20 cellular contexts compared by ENCODE assay signal in genomic region chr16:3569851-3570250, GRCh38. TPM values are rescaled to one million over a fixed set of nuclear protein-coding genes. Genes with fewer than 3 reads are reported as not detected.
DNase-seq lines count a peak whose midpoint lies in the region; ATAC-seq and TF ChIP-seq lines count a peak whose summit lies in the region.
"Had no signal": no experiment of that assay in that cellular context is flagged by ENCODE, and none has a peak within 500 bp of the region (broad histone marks: within the 10 kb centered on the region; RNA-seq: fewer than 3 reads in every experiment).

No MANE protein-coding gene starts in this region.

- H3K36me3 ChIP-seq in cardiac muscle cell (no peaks in the 10 kb centered on the region), HUES48 (ENCODE audit: control insufficient read depth, insufficient read depth, low read length) (no peaks in the 10 kb centered on the region)

- H3K9me3 ChIP-seq in cardiac muscle cell (ENCODE audit: low read depth) (no peaks in the 10 kb centered on the region), HUES48 (ENCODE audit: control insufficient read depth, insufficient read depth, low read length) (no peaks in the 10 kb centered on the region)

- H3K9ac ChIP-seq in HUES48 (ENCODE audit: low read depth, low read length) = no peak overlapping the region
- H3K9ac ChIP-seq: GM23248 had no signal

- H3K9me3 Mint-ChIP-seq in central memory CD8-positive, alpha-beta T cell = peaks cover 7% of the 10 kb centered on the region
- peaks cover 9% of the 10 kb centered on the region for H3K9me3 Mint-ChIP-seq in stimulated activated effector memory CD8-positive, alpha-beta T cell treated with anti-CD3 and anti-CD28 coated beads, Interleukin-12 subunit alpha, Interleukin-12 subunit beta, amount 100 ng/mL, for 72 hours

- H3K27ac ChIP-seq in cardiac muscle cell (peak overlapping the region; percentile 19), HUES48 (ENCODE audit: low read depth, low read length) (peak overlapping the region; percentile 65)
- H3K27ac ChIP-seq: 22Rv1, A549, C4-2B, GM23248, HL-60 had no signal

- no peak for TF ChIP-seq CTCF in cardiac muscle cell (IDR thresholded peaks at IDR 0.05; ENCODE audit: low read depth, low read length)

- no peak overlapping the region for H3K4me3 ChIP-seq in cardiac muscle cell
- no peak overlapping the region for H3K4me3 ChIP-seq in HUES48 (ENCODE audit: low read depth, low read length)
- H3K4me3 ChIP-seq: A549, GM23248 had no signal

- H3K27ac Mint-ChIP-seq in central memory CD8-positive, alpha-beta T cell (ENCODE audit: low read depth) = peak overlapping the region; percentile 57
- peak overlapping the region; percentile 23 for H3K27ac Mint-ChIP-seq in stimulated activated effector memory CD8-positive, alpha-beta T cell treated with anti-CD3 and anti-CD28 coated beads, Interleukin-12 subunit alpha, Interleukin-12 subunit beta, amount 100 ng/mL, for 72 hours
- H3K27ac Mint-ChIP-seq: IgD-negative memory B cell had no signal

- no peak overlapping the region for H3K4me3 Mint-ChIP-seq in central memory CD8-positive, alpha-beta T cell
- H3K4me3 Mint-ChIP-seq in stimulated activated effector memory CD8-positive, alpha-beta T cell treated with anti-CD3 and anti-CD28 coated beads, Interleukin-12 subunit alpha, Interleukin-12 subunit beta, amount 100 ng/mL, for 72 hours = no peak overlapping the region

- H3K4me1 ChIP-seq in cardiac muscle cell (ENCODE audit: low read depth) (no peaks in the 10 kb centered on the region), HUES48 (ENCODE audit: control insufficient read depth, insufficient read depth, low read length) (peaks cover 3% of the 10 kb centered on the region; the same call in 1 of the 2 replicates)
- H3K4me1 ChIP-seq: A549 had no signal

- no peaks in the 10 kb centered on the region for H3K27me3 Mint-ChIP-seq in central memory CD8-positive, alpha-beta T cell
- H3K27me3 Mint-ChIP-seq: CD4-positive, alpha-beta memory T cell; IgD-negative memory B cell had no signal

- ATAC-seq in central memory CD8-positive, alpha-beta T cell (replicated peaks; ENCODE audit: extremely low read depth, poor library complexity, severe bottlenecking) = no peak
- no peak for ATAC-seq in stimulated activated effector memory CD8-positive, alpha-beta T cell treated with anti-CD3 and anti-CD28 coated beads, Interleukin-12 subunit alpha, Interleukin-12 subunit beta, amount 100 ng/mL, for 72 hours
- ATAC-seq in GM18861 (IDR thresholded peaks at IDR 0.05; ENCODE audit: unreplicated experiment) = no peak
- ATAC-seq: A549 had no signal

- DNase-seq in cardiac muscle cell (ENCODE audit: low read depth in 1 of 2, low spot score in 1 of 2) = no peak
- DNase-seq in cardiac septum (ENCODE audit: low spot score) = no peak
- no peak for DNase-seq in central memory CD8-positive, alpha-beta T cell (ENCODE audit: low spot score in 2 of 2)
- DNase-seq in stimulated activated effector memory CD8-positive, alpha-beta T cell treated with anti-CD3 and anti-CD28 coated beads, Interleukin-12 subunit alpha, Interleukin-12 subunit beta, amount 100 ng/mL, for 72 hours (ENCODE audit: low spot score in 2 of 2) = no peak
- no peak for DNase-seq in NK-92 (lab: John Stamatoyannopoulos, UW; ENCODE audit: unreplicated experiment)
- DNase-seq: AML-193; Calu3; CD4-positive, alpha-beta memory T cell; DMS79 treated with DMSO at 0.1 percent for 48 hours; GF-D8; GM23248; HCEC 1CT had no signal

- peaks cover 57% of the 10 kb centered on the region for H3K36me3 Mint-ChIP-seq in central memory CD8-positive, alpha-beta T cell (ENCODE audit: insufficient read depth)
- H3K36me3 Mint-ChIP-seq in stimulated activated effector memory CD8-positive, alpha-beta T cell treated with anti-CD3 and anti-CD28 coated beads, Interleukin-12 subunit alpha, Interleukin-12 subunit beta, amount 100 ng/mL, for 72 hours = peaks cover 89% of the 10 kb centered on the region

- peaks cover 23% of the 10 kb centered on the region for H3K4me1 Mint-ChIP-seq in central memory CD8-positive, alpha-beta T cell
- H3K4me1 Mint-ChIP-seq in stimulated activated effector memory CD8-positive, alpha-beta T cell treated with anti-CD3 and anti-CD28 coated beads, Interleukin-12 subunit alpha, Interleukin-12 subunit beta, amount 100 ng/mL, for 72 hours = peaks cover 5% of the 10 kb centered on the region

- no peaks in the 10 kb centered on the region for H3K27me3 ChIP-seq in cardiac muscle cell
- H3K27me3 ChIP-seq in HUES48 (ENCODE audit: control insufficient read depth, insufficient read depth, low read length) = no peaks in the 10 kb centered on the region

- intact Hi-C loops in cardiac septum (cut with DNase I) = no loop called here

RNA-seq across cellular contexts. Expression of gene NLRC3, which starts 7.4 kb away (rescaled TPM):
- total RNA-seq in cardiac muscle cell = 0.09 and 0.11 TPM in 2 replicates
- polyA plus RNA-seq in cardiac muscle cell = 0.61 and 0.92 TPM in 2 replicates
- total RNA-seq in cardiac septum = 0.67 TPM
- total RNA-seq: GM23248 had no signal
- polyA plus RNA-seq: BJ had no signal

RNA-seq across cellular contexts. Expression of gene SLX4, which starts 41.6 kb away (rescaled TPM):
- total RNA-seq in cardiac muscle cell = 5.6 and 7.2 TPM in 2 replicates
- polyA plus RNA-seq in cardiac muscle cell = 2.9 and 3.6 TPM in 2 replicates
- total RNA-seq in cardiac septum = 2.7 TPM
